In the genomic region with DNA sequence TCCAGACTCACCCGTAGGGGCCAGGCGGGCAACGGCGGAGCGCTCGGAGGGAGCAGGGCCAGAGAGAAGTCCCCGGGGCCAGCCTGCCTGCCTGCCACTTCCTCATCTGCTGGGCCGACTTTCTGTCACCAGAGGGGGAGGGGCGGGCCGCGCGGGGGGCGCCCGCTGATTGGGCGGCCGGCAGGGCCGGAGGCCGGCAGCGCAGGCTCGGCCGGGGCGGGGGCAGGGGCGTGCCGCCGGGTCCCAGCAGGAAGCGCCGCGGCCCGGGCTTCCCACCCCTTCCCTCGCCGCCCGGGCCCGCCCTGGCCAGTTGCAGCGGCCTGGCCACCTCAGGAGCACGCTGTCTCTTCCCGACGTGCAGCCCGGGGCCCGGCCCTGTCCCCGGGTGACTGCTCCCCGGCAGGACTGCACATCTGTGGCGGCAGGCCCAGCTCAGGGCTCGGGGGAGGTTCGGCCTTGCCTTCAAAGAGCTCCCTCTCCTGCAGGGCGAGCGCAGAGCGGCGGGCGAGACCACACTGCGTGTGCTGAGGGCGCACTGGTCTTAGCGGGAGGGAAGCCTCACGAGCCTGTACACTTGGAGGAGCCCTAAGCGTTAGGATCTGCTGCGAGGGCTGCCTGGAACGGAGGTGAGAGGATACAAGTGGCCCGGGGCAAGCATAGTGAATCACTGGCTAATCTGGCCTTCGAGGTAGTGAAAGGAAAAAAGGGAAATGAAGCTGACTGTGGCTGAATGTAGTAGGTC, we compare ENCODE assay signal across 1 cellular context.
TF ChIP-seq lines count a peak whose summit lies in the region.

A gene (minus strand): TSS at position 108 of the 742 bp plus-strand sequence. CDS start 2,402 bp downstream, outside the sequence.

TF ChIP-seq in K562, 482 proteins besides CTCF, POLR2A, EP300 and RAD21 (continued from another document and continues in another):
- TF ChIP-seq, protein P1, sequence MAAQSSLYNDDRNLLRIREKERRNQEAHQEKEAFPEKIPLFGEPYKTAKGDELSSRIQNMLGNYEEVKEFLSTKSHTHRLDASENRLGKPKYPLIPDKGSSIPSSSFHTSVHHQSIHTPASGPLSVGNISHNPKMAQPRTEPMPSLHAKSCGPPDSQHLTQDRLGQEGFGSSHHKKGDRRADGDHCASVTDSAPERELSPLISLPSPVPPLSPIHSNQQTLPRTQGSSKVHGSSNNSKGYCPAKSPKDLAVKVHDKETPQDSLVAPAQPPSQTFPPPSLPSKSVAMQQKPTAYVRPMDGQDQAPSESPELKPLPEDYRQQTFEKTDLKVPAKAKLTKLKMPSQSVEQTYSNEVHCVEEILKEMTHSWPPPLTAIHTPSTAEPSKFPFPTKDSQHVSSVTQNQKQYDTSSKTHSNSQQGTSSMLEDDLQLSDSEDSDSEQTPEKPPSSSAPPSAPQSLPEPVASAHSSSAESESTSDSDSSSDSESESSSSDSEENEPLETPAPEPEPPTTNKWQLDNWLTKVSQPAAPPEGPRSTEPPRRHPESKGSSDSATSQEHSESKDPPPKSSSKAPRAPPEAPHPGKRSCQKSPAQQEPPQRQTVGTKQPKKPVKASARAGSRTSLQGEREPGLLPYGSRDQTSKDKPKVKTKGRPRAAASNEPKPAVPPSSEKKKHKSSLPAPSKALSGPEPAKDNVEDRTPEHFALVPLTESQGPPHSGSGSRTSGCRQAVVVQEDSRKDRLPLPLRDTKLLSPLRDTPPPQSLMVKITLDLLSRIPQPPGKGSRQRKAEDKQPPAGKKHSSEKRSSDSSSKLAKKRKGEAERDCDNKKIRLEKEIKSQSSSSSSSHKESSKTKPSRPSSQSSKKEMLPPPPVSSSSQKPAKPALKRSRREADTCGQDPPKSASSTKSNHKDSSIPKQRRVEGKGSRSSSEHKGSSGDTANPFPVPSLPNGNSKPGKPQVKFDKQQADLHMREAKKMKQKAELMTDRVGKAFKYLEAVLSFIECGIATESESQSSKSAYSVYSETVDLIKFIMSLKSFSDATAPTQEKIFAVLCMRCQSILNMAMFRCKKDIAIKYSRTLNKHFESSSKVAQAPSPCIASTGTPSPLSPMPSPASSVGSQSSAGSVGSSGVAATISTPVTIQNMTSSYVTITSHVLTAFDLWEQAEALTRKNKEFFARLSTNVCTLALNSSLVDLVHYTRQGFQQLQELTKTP (IDR thresholded peaks at IDR 0.05; ENCODE audit: low read depth in 1 of 2, partially characterized antibody in 2 of 2) = peak in 1 of 2 experiments; percentile 61
- TF ChIP-seq NR1H2 (CRISPR knock-in tag; IDR thresholded peaks at IDR 0.05) (no peak), RUNX1 (IDR thresholded peaks at IDR 0.05; ENCODE audit: low read depth) (no peak), ZNF316 (IDR thresholded peaks at IDR 0.05) (peak; percentile 81), NFE2L1 (tag; IDR thresholded peaks at IDR 0.05; ENCODE audit: borderline replicate concordance, low read depth) (no peak), TOE1 (IDR thresholded peaks at IDR 0.05; ENCODE audit: borderline replicate concordance) (peak; percentile 73), TOE1 (CRISPR knock-in tag; IDR thresholded peaks at IDR 0.05; ENCODE audit: borderline replicate concordance, low read depth) (0 out of 2 replicates have a peak, but pooled peaks have one; percentile 75), MECOM (CRISPR knock-in tag; IDR thresholded peaks at IDR 0.05) (no peak), ZBTB17 (CRISPR knock-in tag; IDR thresholded peaks at IDR 0.05) (peak; percentile 84), NR2C1 (IDR thresholded peaks at IDR 0.05) (no peak), NR2C1 (tag; IDR thresholded peaks at IDR 0.05) (0 out of 2 replicates have a peak, but pooled peaks have one; percentile 6), NR4A1 (CRISPR knock-in tag; IDR thresholded peaks at IDR 0.05) (peak; percentile 85; the same call in 1 of the 2 replicates), NR4A1 (tag; IDR thresholded peaks at IDR 0.05) (peak; percentile 83; the same call in 1 of the 2 replicates), PTRF (tag; IDR thresholded peaks at IDR 0.05) (no peak), SUPT5H (IDR thresholded peaks at IDR 0.05) (peak; percentile 93), SMARCA4 (IDR thresholded peaks at IDR 0.05) (no peak), SMC3 (conservative IDR thresholded peaks at IDR 0.05; ENCODE audit: insufficient read depth, low read depth, low read length) (peak; percentile 34; the same call in 1 of the 2 replicates), NRF1 (conservative IDR thresholded peaks at IDR 0.05 in 1 of 2, IDR thresholded peaks at IDR 0.05 in 1 of 2) (peak; percentile 77 to 82), PRPF4 (IDR thresholded peaks at IDR 0.05; ENCODE audit: insufficient read depth, low read depth, low read length, poor library complexity, severe bottlenecking) (no peak), HIVEP1 (CRISPR knock-in tag; IDR thresholded peaks at IDR 0.05) (peak; percentile 74; the same call in 1 of the 2 replicates), YBX1 (IDR thresholded peaks at IDR 0.05) (no peak), CREM (IDR thresholded peaks at IDR 0.05; ENCODE audit: low read depth) (peak; percentile 70), HDGF (IDR thresholded peaks at IDR 0.05) (peak; percentile 96), TAF15 (IDR thresholded peaks at IDR 0.05; ENCODE audit: low read depth, low read length) (no peak), ZEB2 (IDR thresholded peaks at IDR 0.05) (0 out of 2 replicates have a peak, but pooled peaks have one; percentile 35), GABPB1 (CRISPR knock-in tag; IDR thresholded peaks at IDR 0.05) (peak; percentile 56), GTF2E2 (tag; IDR thresholded peaks at IDR 0.05) (peak; percentile 87; the same call in 1 of the 2 replicates), ATF1 (CRISPR knock-in tag; IDR thresholded peaks at IDR 0.05) (no peak), ATF1 (tag; IDR thresholded peaks at IDR 0.05) (peak; percentile 76), TSC22D4 (tag; IDR thresholded peaks at IDR 0.05) (no peak), HSF4 (CRISPR knock-in tag; IDR thresholded peaks at IDR 0.05; ENCODE audit: borderline replicate concordance) (no peak), TRIM24 (IDR thresholded peaks at IDR 0.05) (peak in 1 of 2 experiments; percentile 76; a peak in 2 of 4 replicates), ZC3H4 (CRISPR knock-in tag; IDR thresholded peaks at IDR 0.05; ENCODE audit: borderline replicate concordance) (no peak), ILF3 (IDR thresholded peaks at IDR 0.05; ENCODE audit: borderline replicate concordance) (no peak), PHF21A (IDR thresholded peaks at IDR 0.05; ENCODE audit: borderline replicate concordance, low read depth) (peak; percentile 85; the same call in 1 of the 2 replicates), ZNF766 (CRISPR knock-in tag; conservative IDR thresholded peaks at IDR 0.05) (peak; percentile 48; the same call in 1 of the 2 replicates), NBN (IDR thresholded peaks at IDR 0.05; ENCODE audit: low read depth) (peak; percentile 79; the same call in 1 of the 2 replicates), RFX7 (CRISPR knock-in tag; IDR thresholded peaks at IDR 0.05) (no peak), POLR2H (tag; IDR thresholded peaks at IDR 0.05; ENCODE audit: low read depth) (peak; percentile 75), IRF2 (CRISPR knock-in tag; IDR thresholded peaks at IDR 0.05) (no peak), POLR2AphosphoS5 (IDR thresholded peaks at IDR 0.05; ENCODE audit: control insufficient read depth, insufficient read depth, low read depth, low read length) (peak; percentile 84; the same call in 1 of the 2 replicates), FIP1L1 (IDR thresholded peaks at IDR 0.05; ENCODE audit: low read depth, low read length, poor library complexity, severe bottlenecking) (peak; percentile 73), RBBP5 (IDR thresholded peaks at IDR 0.05; ENCODE audit: borderline replicate concordance, insufficient read depth, low read length, poor library complexity, severe bottlenecking) (peak; percentile 2), MAZ (CRISPR knock-in tag; conservative IDR thresholded peaks at IDR 0.05 in 1 of 2, IDR thresholded peaks at IDR 0.05 in 1 of 2) (peak; percentile 78 to 93), ZNF121 (CRISPR knock-in tag; conservative IDR thresholded peaks at IDR 0.05) (peak; percentile 85)
- TF ChIP-seq, protein P2, sequence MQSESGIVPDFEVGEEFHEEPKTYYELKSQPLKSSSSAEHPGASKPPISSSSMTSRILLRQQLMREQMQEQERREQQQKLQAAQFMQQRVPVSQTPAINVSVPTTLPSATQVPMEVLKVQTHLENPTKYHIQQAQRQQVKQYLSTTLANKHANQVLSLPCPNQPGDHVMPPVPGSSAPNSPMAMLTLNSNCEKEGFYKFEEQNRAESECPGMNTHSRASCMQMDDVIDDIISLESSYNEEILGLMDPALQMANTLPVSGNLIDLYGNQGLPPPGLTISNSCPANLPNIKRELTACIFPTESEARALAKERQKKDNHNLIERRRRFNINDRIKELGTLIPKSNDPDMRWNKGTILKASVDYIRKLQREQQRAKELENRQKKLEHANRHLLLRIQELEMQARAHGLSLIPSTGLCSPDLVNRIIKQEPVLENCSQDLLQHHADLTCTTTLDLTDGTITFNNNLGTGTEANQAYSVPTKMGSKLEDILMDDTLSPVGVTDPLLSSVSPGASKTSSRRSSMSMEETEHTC (IDR thresholded peaks at IDR 0.05) = no peak
- TF ChIP-seq, protein P3, sequence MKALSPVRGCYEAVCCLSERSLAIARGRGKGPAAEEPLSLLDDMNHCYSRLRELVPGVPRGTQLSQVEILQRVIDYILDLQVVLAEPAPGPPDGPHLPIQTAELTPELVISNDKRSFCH (CRISPR knock-in tag; IDR thresholded peaks at IDR 0.05) = no peak
- TF ChIP-seq, protein P3 (tag; IDR thresholded peaks at IDR 0.05) = peak; percentile 89
- TF ChIP-seq, protein P4, sequence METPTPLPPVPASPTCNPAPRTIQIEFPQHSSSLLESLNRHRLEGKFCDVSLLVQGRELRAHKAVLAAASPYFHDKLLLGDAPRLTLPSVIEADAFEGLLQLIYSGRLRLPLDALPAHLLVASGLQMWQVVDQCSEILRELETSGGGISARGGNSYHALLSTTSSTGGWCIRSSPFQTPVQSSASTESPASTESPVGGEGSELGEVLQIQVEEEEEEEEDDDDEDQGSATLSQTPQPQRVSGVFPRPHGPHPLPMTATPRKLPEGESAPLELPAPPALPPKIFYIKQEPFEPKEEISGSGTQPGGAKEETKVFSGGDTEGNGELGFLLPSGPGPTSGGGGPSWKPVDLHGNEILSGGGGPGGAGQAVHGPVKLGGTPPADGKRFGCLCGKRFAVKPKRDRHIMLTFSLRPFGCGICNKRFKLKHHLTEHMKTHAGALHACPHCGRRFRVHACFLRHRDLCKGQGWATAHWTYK (CRISPR knock-in tag; IDR thresholded peaks at IDR 0.05) = peak; percentile 85
- TF ChIP-seq, protein P5, sequence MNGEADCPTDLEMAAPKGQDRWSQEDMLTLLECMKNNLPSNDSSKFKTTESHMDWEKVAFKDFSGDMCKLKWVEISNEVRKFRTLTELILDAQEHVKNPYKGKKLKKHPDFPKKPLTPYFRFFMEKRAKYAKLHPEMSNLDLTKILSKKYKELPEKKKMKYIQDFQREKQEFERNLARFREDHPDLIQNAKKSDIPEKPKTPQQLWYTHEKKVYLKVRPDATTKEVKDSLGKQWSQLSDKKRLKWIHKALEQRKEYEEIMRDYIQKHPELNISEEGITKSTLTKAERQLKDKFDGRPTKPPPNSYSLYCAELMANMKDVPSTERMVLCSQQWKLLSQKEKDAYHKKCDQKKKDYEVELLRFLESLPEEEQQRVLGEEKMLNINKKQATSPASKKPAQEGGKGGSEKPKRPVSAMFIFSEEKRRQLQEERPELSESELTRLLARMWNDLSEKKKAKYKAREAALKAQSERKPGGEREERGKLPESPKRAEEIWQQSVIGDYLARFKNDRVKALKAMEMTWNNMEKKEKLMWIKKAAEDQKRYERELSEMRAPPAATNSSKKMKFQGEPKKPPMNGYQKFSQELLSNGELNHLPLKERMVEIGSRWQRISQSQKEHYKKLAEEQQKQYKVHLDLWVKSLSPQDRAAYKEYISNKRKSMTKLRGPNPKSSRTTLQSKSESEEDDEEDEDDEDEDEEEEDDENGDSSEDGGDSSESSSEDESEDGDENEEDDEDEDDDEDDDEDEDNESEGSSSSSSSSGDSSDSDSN (IDR thresholded peaks at IDR 0.05; ENCODE audit: borderline replicate concordance in 1 of 2, low read depth in 2 of 2, low read length in 2 of 2) = peak; percentile 86 to 96; a peak in 2 of 4 replicates
- TF ChIP-seq, protein P6, sequence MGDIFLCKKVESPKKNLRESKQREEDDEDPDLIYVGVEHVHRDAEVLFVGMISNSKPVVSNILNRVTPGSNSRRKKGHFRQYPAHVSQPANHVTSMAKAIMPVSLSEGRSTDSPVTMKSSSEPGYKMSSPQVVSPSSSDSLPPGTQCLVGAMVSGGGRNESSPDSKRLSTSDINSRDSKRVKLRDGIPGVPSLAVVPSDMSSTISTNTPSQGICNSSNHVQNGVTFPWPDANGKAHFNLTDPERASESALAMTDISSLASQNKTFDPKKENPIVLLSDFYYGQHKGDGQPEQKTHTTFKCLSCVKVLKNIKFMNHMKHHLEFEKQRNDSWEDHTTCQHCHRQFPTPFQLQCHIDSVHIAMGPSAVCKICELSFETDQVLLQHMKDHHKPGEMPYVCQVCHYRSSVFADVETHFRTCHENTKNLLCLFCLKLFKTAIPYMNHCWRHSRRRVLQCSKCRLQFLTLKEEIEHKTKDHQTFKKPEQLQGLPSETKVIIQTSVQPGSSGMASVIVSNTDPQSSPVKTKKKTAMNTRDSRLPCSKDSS (IDR thresholded peaks at IDR 0.05; ENCODE audit: low read depth, partially characterized antibody) = no peak
- TF ChIP-seq, protein P7, sequence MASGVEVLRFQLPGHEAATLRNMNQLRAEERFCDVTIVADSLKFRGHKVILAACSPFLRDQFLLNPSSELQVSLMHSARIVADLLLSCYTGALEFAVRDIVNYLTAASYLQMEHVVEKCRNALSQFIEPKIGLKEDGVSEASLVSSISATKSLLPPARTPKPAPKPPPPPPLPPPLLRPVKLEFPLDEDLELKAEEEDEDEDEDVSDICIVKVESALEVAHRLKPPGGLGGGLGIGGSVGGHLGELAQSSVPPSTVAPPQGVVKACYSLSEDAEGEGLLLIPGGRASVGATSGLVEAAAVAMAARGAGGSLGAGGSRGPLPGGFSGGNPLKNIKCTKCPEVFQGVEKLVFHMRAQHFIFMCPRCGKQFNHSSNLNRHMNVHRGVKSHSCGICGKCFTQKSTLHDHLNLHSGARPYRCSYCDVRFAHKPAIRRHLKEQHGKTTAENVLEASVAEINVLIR (CRISPR knock-in tag; IDR thresholded peaks at IDR 0.05) = peak; percentile 47; the same call in 1 of the 2 replicates
- TF ChIP-seq, protein P8, sequence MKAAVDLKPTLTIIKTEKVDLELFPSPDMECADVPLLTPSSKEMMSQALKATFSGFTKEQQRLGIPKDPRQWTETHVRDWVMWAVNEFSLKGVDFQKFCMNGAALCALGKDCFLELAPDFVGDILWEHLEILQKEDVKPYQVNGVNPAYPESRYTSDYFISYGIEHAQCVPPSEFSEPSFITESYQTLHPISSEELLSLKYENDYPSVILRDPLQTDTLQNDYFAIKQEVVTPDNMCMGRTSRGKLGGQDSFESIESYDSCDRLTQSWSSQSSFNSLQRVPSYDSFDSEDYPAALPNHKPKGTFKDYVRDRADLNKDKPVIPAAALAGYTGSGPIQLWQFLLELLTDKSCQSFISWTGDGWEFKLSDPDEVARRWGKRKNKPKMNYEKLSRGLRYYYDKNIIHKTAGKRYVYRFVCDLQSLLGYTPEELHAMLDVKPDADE (conservative IDR thresholded peaks at IDR 0.05; ENCODE audit: control insufficient read depth, low read depth, low read length) = peak; percentile 84; the same call in 1 of the 2 replicates
- TF ChIP-seq, protein P9, sequence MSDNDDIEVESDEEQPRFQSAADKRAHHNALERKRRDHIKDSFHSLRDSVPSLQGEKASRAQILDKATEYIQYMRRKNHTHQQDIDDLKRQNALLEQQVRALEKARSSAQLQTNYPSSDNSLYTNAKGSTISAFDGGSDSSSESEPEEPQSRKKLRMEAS (CRISPR knock-in tag; IDR thresholded peaks at IDR 0.05) = peak; percentile 93
